In the genomic region with DNA sequence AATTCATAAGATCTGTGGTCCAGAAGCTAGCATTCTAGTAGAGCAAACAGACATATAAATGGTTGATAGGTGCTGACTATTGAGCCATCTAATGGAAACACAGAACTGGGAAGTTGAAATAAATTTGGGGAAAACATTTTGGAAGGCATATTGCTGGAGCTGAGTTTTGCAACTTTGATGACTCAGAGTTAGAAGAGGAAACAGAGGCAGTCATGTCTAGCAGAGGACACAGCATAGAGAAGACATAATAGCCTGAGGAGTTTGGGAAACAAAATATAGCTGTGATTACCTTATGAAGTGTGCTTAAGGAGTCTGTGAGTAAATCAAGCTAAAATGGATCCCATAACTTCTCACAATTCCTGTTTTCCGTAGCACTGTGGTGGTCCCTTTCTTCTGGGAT, we compare ENCODE assay signal across 28 cellular contexts.
DNase-seq lines count a peak whose midpoint lies in the region; ATAC-seq and TF ChIP-seq lines count a peak whose summit lies in the region.
"Had no signal": no experiment of that assay in that cellular context is flagged by ENCODE, and none has a peak within 500 bp of the region (broad histone marks: within the 10 kb centered on the region; RNA-seq: fewer than 3 reads in every experiment).

No MANE protein-coding gene starts in this region.

- no peak for TF ChIP-seq CTCF in RWPE1 (conservative IDR thresholded peaks at IDR 0.05; ENCODE audit: low read depth)
- no peak for TF ChIP-seq CTCF in fibroblast of mammary gland (conservative IDR thresholded peaks at IDR 0.05; ENCODE audit: control insufficient read depth, insufficient read depth, low read depth, low read length)

- ATAC-seq in HG03354 (IDR thresholded peaks at IDR 0.05; ENCODE audit: poor library complexity, severe bottlenecking, unreplicated experiment): no peak
- ATAC-seq: activated naive CD8-positive, alpha-beta T cell treated with anti-CD3 and anti-CD28 coated beads, Interleukin-2, amount 50 U/mL, for 24 hours; GM23338; left lobe of liver; stimulated activated memory B cell treated with anti-CD40 and anti-IgM and Interleukin-4, amounts not matched to agents 10 μg/mL and 1 μg/mL and 100 μg/mL, for 72 hours had no signal

- peak; percentile 22 for DNase-seq in HCEC 1CT
- no peak for DNase-seq in RWPE1 (ENCODE audit: low spot score)
- peak; percentile 40 for DNase-seq in fibroblast of mammary gland (ENCODE audit: low read depth)
- peak; percentile 76 for DNase-seq in renal cortical epithelial cell (ENCODE audit: low read depth)
- DNase-seq in G401 (ENCODE audit: low spot score): no peak
- DNase-seq in NCI-H1048 (lab: John Stamatoyannopoulos, UW): no peak
- DNase-seq: activated naive CD4-positive, alpha-beta T cell; activated naive CD8-positive, alpha-beta T cell treated with anti-CD3 and anti-CD28 coated beads, Interleukin-2, amount 50 U/mL, for 24 hours; activated T-cell treated with anti-CD3 and anti-CD28 coated beads, Interleukin-2, amount 50 U/mL, for 24 hours; C1 segment of cervical spinal cord; COR-L47; dermis blood vessel endothelial cell; DMS53; GF-D8; immature natural killer cell; KG1; mesendoderm; MG63; NCI-H146; NCI-H446; NCI-H774; ovary; RPMI8226; SK-N-SH had no signal

- no peak overlapping the region for H3K4me3 ChIP-seq in fibroblast of mammary gland (ENCODE audit: control insufficient read depth, low read depth, low read length)
- H3K4me3 ChIP-seq: GM23338, MG63, ovary had no signal

- POLR2A ChIA-PET in RWPE1 (lab: Yijun Ruan, JAX; ENCODE audit: low non-redundant PET): no interaction called here

- peak overlapping the region; percentile 58 for H3K27ac ChIP-seq in RWPE1
- H3K27ac ChIP-seq: ovary had no signal

- in situ Hi-C loops in G401 (cut with HindIII; ENCODE audit: low sequenced_read_pairs): no loop called here

- CTCF ChIA-PET in RWPE1 (lab: Yijun Ruan, JAX): no interaction called here

Comparison
In these comparisons a context has a peak if more than half of its experiments do, and no peak if none do; other contexts are left out.
1. DNase-seq: peak in HCEC 1CT (single experiment), fibroblast of mammary gland (single experiment) and renal cortical epithelial cell (single experiment); none in RWPE1 (single experiment), G401 (single experiment) and NCI-H1048 (single experiment).